In the genomic region with DNA sequence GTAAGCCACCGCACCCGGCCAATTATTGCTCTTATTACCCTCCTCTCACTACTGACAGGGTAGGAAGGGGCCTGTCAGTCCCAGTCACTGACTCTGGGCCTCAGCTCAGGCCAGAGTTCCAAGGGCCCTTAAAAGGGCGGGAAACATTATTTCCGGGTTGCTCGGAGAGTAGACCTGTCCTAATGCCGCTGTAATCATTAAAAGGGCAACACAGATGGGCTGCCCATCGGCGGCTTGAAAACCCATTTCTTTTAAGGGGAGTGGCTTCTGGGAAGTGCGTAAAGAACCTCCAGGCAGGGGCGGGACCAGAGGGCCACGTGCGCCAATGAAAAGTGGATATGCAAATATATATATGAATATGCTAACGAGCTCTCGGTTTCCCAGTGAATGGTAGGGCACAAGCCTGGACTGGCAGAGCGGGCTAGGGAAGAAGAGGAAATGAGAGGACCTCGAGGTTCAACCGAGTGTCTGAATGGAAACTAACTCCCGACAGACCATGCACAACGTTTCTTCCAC, we compare ENCODE assay signal across 15 cellular contexts. TPM values are rescaled to one million over a fixed set of nuclear protein-coding genes. Genes with fewer than 3 reads are reported as not detected.
DNase-seq lines count a peak whose midpoint lies in the region; ATAC-seq and TF ChIP-seq lines count a peak whose summit lies in the region.
"Had no signal": no experiment of that assay in that cellular context is flagged by ENCODE, and none has a peak within 500 bp of the region (broad histone marks: within the 10 kb centered on the region; RNA-seq: fewer than 3 reads in every experiment).

No MANE protein-coding gene starts in this region.

- DNase-seq in ELF-1 (ENCODE audit: low read depth, low spot score), result peak; percentile 77
- DNase-seq in NCI-H526 treated with DMSO at 0.1 percent for 48 hours (lab: John Stamatoyannopoulos, UW), result peak; percentile 55
- peak; percentile 16 for DNase-seq in epithelial cell of prostate (ENCODE audit: low read depth, low spot score)
- DNase-seq in mucosa of descending colon, result peak in 2 of 3 donors; percentile 26 to 40
- DNase-seq in activated CD4-positive, alpha-beta T cell treated with anti-CD3 and anti-CD28 coated beads, Interleukin-2, amount 50 U/mL, for 4 hours, result no peak
- no peak for DNase-seq in NCI-H2107 treated with DMSO at 0.1 percent for 48 hours (lab: John Stamatoyannopoulos, UW; ENCODE audit: unreplicated experiment)
- DNase-seq in MM.1S, result no peak
- DNase-seq in activated gamma-delta T cell treated with Interleukin-2 at 50 U/mL for 16 hours, result no peak
- DNase-seq: activated gamma-delta T cell; GOT3; Karpas-422; NCI-H345; ovary; stimulated activated CD4-positive, alpha-beta T cell treated with anti-CD3 and anti-CD28 coated beads, Interleukin-2, amount 100 ng/mL, for 24 hours; stimulated activated naive CD4-positive, alpha-beta T cell treated with Interleukin-2 at 50 U/mL for 16 hours had no signal

- H4K20me1 ChIP-seq in MM.1S (ENCODE audit: insufficient read depth, low read length), result no peaks in the 10 kb centered on the region

- H3K36me3 ChIP-seq in mucosa of descending colon (ENCODE audit: low read depth) (no peaks in the 10 kb centered on the region), MM.1S (replicated peaks; ENCODE audit: insufficient read depth, low read length) (no peaks in the 10 kb centered on the region)
- H3K36me3 ChIP-seq: ovary had no signal

- intact Hi-C loops in mucosa of descending colon (cut with DNase I, micrococcal nuclease), result no loop called here

- no peaks in the 10 kb centered on the region for H3K27me3 ChIP-seq in MM.1S (replicated peaks; ENCODE audit: insufficient read depth, low read length)
- H3K27me3 ChIP-seq: ovary had no signal

- TF ChIP-seq CTCF in mucosa of descending colon (IDR thresholded peaks at IDR 0.05) (no peak), MM.1S (IDR thresholded peaks at IDR 0.05; ENCODE audit: low read length) (no peak)

- H3K79me2 ChIP-seq in MM.1S (ENCODE audit: low read length), result no peaks in the 10 kb centered on the region

- no peak overlapping the region for H3K4me2 ChIP-seq in MM.1S (ENCODE audit: low read depth, low read length)

- H3K9ac ChIP-seq in MM.1S (ENCODE audit: low read length), result no peak overlapping the region

- H3K9me2 ChIP-seq in MM.1S (replicated peaks; ENCODE audit: insufficient read depth, low read length), result no peaks in the 10 kb centered on the region

- H3K4me1 ChIP-seq in mucosa of descending colon (ENCODE audit: low read depth) (no peaks in the 10 kb centered on the region), MM.1S (ENCODE audit: low read length) (no peaks in the 10 kb centered on the region)

- H2AFZ ChIP-seq in MM.1S (ENCODE audit: low read length), result no peak overlapping the region

- H3K27ac ChIP-seq in epithelial cell of prostate, result no peak overlapping the region
- H3K27ac ChIP-seq in MM.1S (ENCODE audit: low read length), result no peak overlapping the region
- H3K27ac ChIP-seq: ovary had no signal

- H3K4me3 ChIP-seq in mucosa of descending colon (no peak overlapping the region), MM.1S (ENCODE audit: low read length) (no peak overlapping the region)
- H3K4me3 ChIP-seq: ovary had no signal

- peak; percentile 46 for ATAC-seq in mucosa of descending colon

- H3F3A ChIP-seq in MM.1S (ENCODE audit: insufficient read depth, low read length), result no peaks in the 10 kb centered on the region

- H3K9me3 ChIP-seq in mucosa of descending colon (no peaks in the 10 kb centered on the region), MM.1S (replicated peaks; ENCODE audit: insufficient read depth, low read length) (no peaks in the 10 kb centered on the region)
- H3K9me3 ChIP-seq: ovary had no signal

RNA-seq across cellular contexts. Expression of a gene that starts 26.6 kb away (rescaled TPM):
- total RNA-seq in mucosa of descending colon, result 1 to 10 TPM in 2 of 3 donors, under 1 TPM in 1; 0.75 to 7.4 (median 1.3) TPM

Comparison
In these comparisons a context has a peak if more than half of its experiments do, and no peak if none do; other contexts are left out.
1. DNase-seq: peak in ELF-1 (single experiment), NCI-H526 treated with DMSO at 0.1 percent for 48 hours (single experiment), epithelial cell of prostate (single experiment) and mucosa of descending colon (2 of 3); none in activated CD4-positive, alpha-beta T cell treated with anti-CD3 and anti-CD28 coated beads, Interleukin-2, amount 50 U/mL, for 4 hours (0 of 2), NCI-H2107 treated with DMSO at 0.1 percent for 48 hours (single experiment), MM.1S (single experiment) and activated gamma-delta T cell treated with Interleukin-2 at 50 U/mL for 16 hours (single experiment).